In genomic region chr15:82045892-82046667, GRCh38 we compare ENCODE assay signal across 8 cellular contexts. TPM values are rescaled to one million over a fixed set of nuclear protein-coding genes. Genes with fewer than 3 reads are reported as not detected.
DNase-seq lines count a peak whose midpoint lies in the region; ATAC-seq and TF ChIP-seq lines count a peak whose summit lies in the region.

MEX3B (minus strand) TSS chr15:82046018; CDS start chr15:82045705, 313 bp downstream.

- peak within 1 kb of the TSS; percentile 91 for H3K9ac ChIP-seq in skeletal muscle satellite cell (ENCODE audit: low read depth, low read length)

- H3K27me3 ChIP-seq in skeletal muscle satellite cell (ENCODE audit: control insufficient read depth, insufficient read depth, low read length): peaks cover 5% of the 10 kb centered on the region

- peak within 1 kb of the TSS; percentile 96 for H3K4me2 ChIP-seq in skeletal muscle satellite cell (ENCODE audit: low read length)

- H3K36me3 ChIP-seq in skeletal muscle satellite cell (ENCODE audit: insufficient read depth, low read length): peaks cover 14% of the 10 kb centered on the region

- H3K9me3 ChIP-seq in iPS-18c (ENCODE audit: control insufficient read depth, insufficient read depth, low read length): no peaks in the 10 kb centered on the region
- no peaks in the 10 kb centered on the region for H3K9me3 ChIP-seq in skeletal muscle satellite cell (replicated peaks; ENCODE audit: low read length)

- H3K27ac ChIP-seq in VCaP: peak within 1 kb of the TSS; percentile 100

- no peak for TF ChIP-seq CTCF in VCaP (conservative IDR thresholded peaks at IDR 0.05)

- H3K4me3 ChIP-seq in iPS-18c (ENCODE audit: insufficient read depth, low read depth, low read length) (peak within 1 kb of the TSS; percentile 95), skeletal muscle satellite cell (ENCODE audit: low read length) (peak within 1 kb of the TSS; percentile 92)

- in situ Hi-C loops in T47D (cut with HindIII; ENCODE audit: low pct_unique_long_range_greater_than_20kb, low sequenced_read_pairs): no loop called here

- H3K4me1 ChIP-seq in skeletal muscle satellite cell (ENCODE audit: control insufficient read depth, insufficient read depth, low read length): peaks cover 12% of the 10 kb centered on the region

- DNase-seq in 8988T: peak; percentile 85
- peak; percentile 96 for DNase-seq in NCI-H2171 (lab: John Stamatoyannopoulos, UW)
- DNase-seq in T47D (ENCODE audit: low read depth in 1 of 2, low spot score in 1 of 2): peak; percentile 83 to 94

- ATAC-seq in GM18867 (IDR thresholded peaks at IDR 0.05; ENCODE audit: unreplicated experiment) (peak; percentile 72), HG03108 (IDR thresholded peaks at IDR 0.05; ENCODE audit: unreplicated experiment) (peak; percentile 66)

RNA-seq across cellular contexts. Expression of gene MEX3B, which starts in this region (rescaled TPM):
- 1.3 and 1.5 TPM in 2 replicates for total RNA-seq in skeletal muscle satellite cell (2012; rRNA removed)

Comparison
In these comparisons a context has a peak if more than half of its experiments do, and no peak if none do; other contexts are left out.
1. Peak in every context shown above with its lines: DNase-seq, ATAC-seq, H3K4me3 ChIP-seq and H3K27ac ChIP-seq.